15 cellular contexts compared by ENCODE assay signal in the genomic region with DNA sequence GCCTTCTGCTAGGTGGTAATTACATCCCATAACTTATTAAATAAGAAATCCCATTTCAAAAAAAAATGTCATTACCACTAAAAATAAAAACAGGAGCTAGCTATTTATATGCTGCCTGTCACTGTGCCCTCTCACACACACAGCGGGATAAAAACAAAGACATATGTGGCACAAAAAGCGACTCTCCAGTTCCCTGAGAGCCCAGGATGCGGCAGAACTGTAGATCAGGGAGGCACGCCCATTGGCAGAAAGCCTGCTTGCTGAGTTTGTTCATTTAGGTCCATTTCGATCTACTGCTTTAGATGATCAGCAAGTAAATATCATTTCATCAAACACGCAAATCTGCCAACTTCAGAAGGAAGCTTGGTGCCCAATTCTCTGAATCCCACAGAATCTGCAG.
"Had no signal": no experiment of that assay in that cellular context is flagged by ENCODE, and none has a peak within 500 bp of the region (broad histone marks: within the 10 kb centered on the region; RNA-seq: fewer than 3 reads in every experiment).

No MANE protein-coding gene starts in this region.

- DNase-seq: activated CD4-positive, alpha-beta T cell treated with anti-CD3 and anti-CD28 coated beads, Interleukin-2, amount 10 ng/mL, durations not matched to agents 7 days and 5 days; activated CD4-positive, CD25-positive, alpha-beta regulatory T cell; activated naive CD4-positive, alpha-beta T cell treated with Interleukin-2 at 50 U/mL for 16 hours; activated naive CD8-positive, alpha-beta T cell treated with anti-CD3 and anti-CD28 coated beads, Interleukin-2, amount 50 U/mL, for 24 hours; activated T-cell treated with anti-CD3 and anti-CD28 coated beads for 4 hours; erythroblast; gastrocnemius medialis; heart left ventricle; immature natural killer cell; left cardiac atrium; lower lobe of right lung; stimulated activated CD4-positive, alpha-beta T cell treated with anti-CD3 and anti-CD28 coated beads, Interleukin-1b, Interleukin-23, amount 100 ng/mL, for 48 hours; stimulated activated naive CD8-positive, alpha-beta T cell treated with anti-CD3 and anti-CD28 coated beads, Interleukin-15, amount 100 ng/mL, for 72 hours had no signal

- H3K9me3 ChIP-seq: gastrocnemius medialis had no signal

- H3K27me3 ChIP-seq: ascending aorta, dorsolateral prefrontal cortex, gastrocnemius medialis, heart left ventricle had no signal

- H3K36me3 ChIP-seq: ascending aorta, gastrocnemius medialis, heart left ventricle, lower lobe of right lung had no signal

- H3K4me3 ChIP-seq: ascending aorta, dorsolateral prefrontal cortex, gastrocnemius medialis, heart left ventricle, lower lobe of right lung had no signal

- H3K27ac ChIP-seq: ascending aorta, gastrocnemius medialis, heart left ventricle, lower lobe of right lung had no signal

- H3K4me1 ChIP-seq: ascending aorta, gastrocnemius medialis, heart left ventricle, lower lobe of right lung had no signal
